ENCODE assay signal across 9 cellular contexts in the genomic region with DNA sequence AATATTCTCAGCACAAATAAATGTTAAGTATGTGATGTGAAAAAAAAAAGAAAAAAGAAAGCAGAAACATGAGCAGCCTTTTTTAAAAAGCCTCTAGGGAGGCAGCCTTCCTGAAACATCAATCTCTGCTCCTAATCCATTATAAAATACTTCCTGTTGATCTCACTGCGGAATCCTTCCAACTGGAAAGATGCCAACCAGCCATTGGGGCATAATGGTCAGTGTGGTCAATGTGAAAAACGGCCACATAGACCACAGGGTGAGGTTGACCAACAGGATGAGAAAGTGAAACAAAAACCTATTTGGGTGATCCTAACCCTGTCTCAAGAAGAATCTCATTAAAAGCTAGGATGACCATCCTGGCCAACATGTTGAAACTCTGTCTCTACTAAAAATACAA. TPM values are rescaled to one million over a fixed set of nuclear protein-coding genes. Genes with fewer than 3 reads are reported as not detected.
DNase-seq lines count a peak whose midpoint lies in the region; ATAC-seq and TF ChIP-seq lines count a peak whose summit lies in the region.
"Had no signal": no experiment of that assay in that cellular context is flagged by ENCODE, and none has a peak within 500 bp of the region (broad histone marks: within the 10 kb centered on the region; RNA-seq: fewer than 3 reads in every experiment).

No MANE protein-coding gene starts in this region.

- TF ChIP-seq CTCF in BJ (IDR thresholded peaks at IDR 0.05; ENCODE audit: insufficient read depth, low read depth, low read length): no peak
- TF ChIP-seq CTCF in ascending aorta (IDR thresholded peaks at IDR 0.05): no peak
- TF ChIP-seq CTCF in lower lobe of right lung (IDR thresholded peaks at IDR 0.05): no peak

- H3K4me3 ChIP-seq in BJ (ENCODE audit: low read depth, low read length) (no peak overlapping the region), ascending aorta (no peak overlapping the region), lower lobe of right lung (no peak overlapping the region)

- no peaks in the 10 kb centered on the region for H3K4me1 Mint-ChIP-seq in activated naive CD8-positive, alpha-beta T cell treated with anti-CD3 and anti-CD28 coated beads for 36 hours
- H3K4me1 Mint-ChIP-seq in activated CD4-positive, alpha-beta memory T cell treated with anti-CD3 and anti-CD28 coated beads, Interleukin-2, amount 10 ng/mL, durations not matched to agents 7 days and 5 days: no peaks in the 10 kb centered on the region

- H3K36me3 ChIP-seq in BJ (ENCODE audit: control insufficient read depth, insufficient read depth, low read length) (no peaks in the 10 kb centered on the region), ascending aorta (no peaks in the 10 kb centered on the region), lower lobe of right lung (peaks cover 6% of the 10 kb centered on the region)

- no peak overlapping the region for H3K27ac Mint-ChIP-seq in activated naive CD8-positive, alpha-beta T cell treated with anti-CD3 and anti-CD28 coated beads for 36 hours
- H3K27ac Mint-ChIP-seq in activated CD4-positive, alpha-beta memory T cell treated with anti-CD3 and anti-CD28 coated beads, Interleukin-2, amount 10 ng/mL, durations not matched to agents 7 days and 5 days: no peak overlapping the region

- H3K27ac ChIP-seq in ascending aorta: no peak overlapping the region
- no peak overlapping the region for H3K27ac ChIP-seq in lower lobe of right lung

- H3K9me3 Mint-ChIP-seq in activated naive CD8-positive, alpha-beta T cell treated with anti-CD3 and anti-CD28 coated beads for 36 hours: no peaks in the 10 kb centered on the region
- H3K9me3 Mint-ChIP-seq in activated CD4-positive, alpha-beta memory T cell treated with anti-CD3 and anti-CD28 coated beads, Interleukin-2, amount 10 ng/mL, durations not matched to agents 7 days and 5 days: no peaks in the 10 kb centered on the region

- peak; percentile 64 for ATAC-seq in HG02588 (IDR thresholded peaks at IDR 0.05; ENCODE audit: unreplicated experiment)
- peak; percentile 51 to 60 for ATAC-seq in lower lobe of right lung
- no peak for ATAC-seq in HG02759 (IDR thresholded peaks at IDR 0.05; ENCODE audit: unreplicated experiment)

- DNase-seq in BJ (ENCODE audit: low read depth): peak; percentile 60
- peak; percentile 13 to 76 for DNase-seq in ascending aorta (ENCODE audit: low spot score in 2 of 2)
- no peak for DNase-seq in lower lobe of right lung
- DNase-seq in activated naive CD8-positive, alpha-beta T cell treated with anti-CD3 and anti-CD28 coated beads for 36 hours: no peak
- no peak for DNase-seq in GM19240 (ENCODE audit: insufficient read length, low spot score)
- DNase-seq in activated CD4-positive, alpha-beta memory T cell treated with anti-CD3 and anti-CD28 coated beads, Interleukin-2, amount 10 ng/mL, durations not matched to agents 7 days and 5 days: no peak

- POLR2A ChIA-PET in BJ (lab: Charles Lee): interaction anchor here (0.5 kb wide), 1 partner anchor 179 kb away, joined by 3 read pairs; no protein-coding TSS in a partner anchor
- POLR2A ChIA-PET in activated CD4-positive, alpha-beta memory T cell treated with anti-CD3 and anti-CD28 coated beads, Interleukin-2, amount 10 ng/mL, durations not matched to agents 7 days and 5 days (lab: Charles Lee): no interaction called here

- CTCF ChIA-PET in BJ (lab: Yijun Ruan, JAX): no interaction called here
- CTCF ChIA-PET in activated CD4-positive, alpha-beta memory T cell treated with anti-CD3 and anti-CD28 coated beads, Interleukin-2, amount 10 ng/mL, durations not matched to agents 7 days and 5 days (lab: Charles Lee): no interaction called here

- H3K36me3 Mint-ChIP-seq in activated naive CD8-positive, alpha-beta T cell treated with anti-CD3 and anti-CD28 coated beads for 36 hours: no peaks in the 10 kb centered on the region
- no peaks in the 10 kb centered on the region for H3K36me3 Mint-ChIP-seq in activated CD4-positive, alpha-beta memory T cell treated with anti-CD3 and anti-CD28 coated beads, Interleukin-2, amount 10 ng/mL, durations not matched to agents 7 days and 5 days (ENCODE audit: low read depth)
- H3K36me3 Mint-ChIP-seq: IgD-negative memory B cell had no signal

- H3K27me3 ChIP-seq in BJ (ENCODE audit: control insufficient read depth, insufficient read depth, low read length) (no peaks in the 10 kb centered on the region), ascending aorta (no peaks in the 10 kb centered on the region), lower lobe of right lung (ENCODE audit: low read depth) (no peaks in the 10 kb centered on the region)

- intact Hi-C loops in ascending aorta (cut with DNase I) (no loop called here), lower lobe of right lung (cut with DNase I) (loop anchor here (10.0 kb wide), 1 partner anchor 74 kb away; no protein-coding TSS in a partner anchor)

- no peaks in the 10 kb centered on the region for H3K4me1 ChIP-seq in ascending aorta
- H3K4me1 ChIP-seq in lower lobe of right lung: peaks cover 4% of the 10 kb centered on the region

- H3K27me3 Mint-ChIP-seq in activated naive CD8-positive, alpha-beta T cell treated with anti-CD3 and anti-CD28 coated beads for 36 hours: no peaks in the 10 kb centered on the region
- H3K27me3 Mint-ChIP-seq in activated CD4-positive, alpha-beta memory T cell treated with anti-CD3 and anti-CD28 coated beads, Interleukin-2, amount 10 ng/mL, durations not matched to agents 7 days and 5 days: peaks cover 2% of the 10 kb centered on the region
- H3K27me3 Mint-ChIP-seq: IgD-negative memory B cell had no signal

- no peaks in the 10 kb centered on the region for H3K9me3 ChIP-seq in ascending aorta
- H3K9me3 ChIP-seq in lower lobe of right lung: no peaks in the 10 kb centered on the region

- H3K4me3 Mint-ChIP-seq in activated naive CD8-positive, alpha-beta T cell treated with anti-CD3 and anti-CD28 coated beads for 36 hours: no peak overlapping the region
- H3K4me3 Mint-ChIP-seq in activated CD4-positive, alpha-beta memory T cell treated with anti-CD3 and anti-CD28 coated beads, Interleukin-2, amount 10 ng/mL, durations not matched to agents 7 days and 5 days: no peak overlapping the region

RNA-seq across cellular contexts. Expression of a gene that starts 26.1 kb away (rescaled TPM):
- 0.27 and 0.45 TPM in 2 replicates for polyA plus RNA-seq in BJ (2011; rRNA removed)
- 0.21 and 0.24 TPM in 2 replicates for polyA minus RNA-seq in BJ (2011; rRNA and poly(A)+ RNA removed)
- 69.6 TPM for total RNA-seq in ascending aorta
- 38.3 TPM for total RNA-seq in lower lobe of right lung
- not detected for total RNA-seq in activated naive CD8-positive, alpha-beta T cell treated with anti-CD3 and anti-CD28 coated beads for 36 hours
- not detected for total RNA-seq in activated CD4-positive, alpha-beta memory T cell treated with anti-CD3 and anti-CD28 coated beads, Interleukin-2, amount 10 ng/mL, durations not matched to agents 7 days and 5 days
- polyA plus RNA-seq: IgD-negative memory B cell had no signal

Comparison
In these comparisons a context has a peak if more than half of its experiments do, and no peak if none do; other contexts are left out.
1. DNase-seq: peak in BJ (single experiment) and ascending aorta (2 of 2); none in lower lobe of right lung (single experiment), activated naive CD8-positive, alpha-beta T cell treated with anti-CD3 and anti-CD28 coated beads for 36 hours (single experiment), GM19240 (single experiment) and activated CD4-positive, alpha-beta memory T cell treated with anti-CD3 and anti-CD28 coated beads, Interleukin-2, amount 10 ng/mL, durations not matched to agents 7 days and 5 days (single experiment).
2. RNA of a gene that starts 26.1 kb away (total RNA-seq): 69.6 TPM in ascending aorta (single experiment) and 38.3 TPM in lower lobe of right lung (single experiment); not detected in activated naive CD8-positive, alpha-beta T cell treated with anti-CD3 and anti-CD28 coated beads for 36 hours and not detected in activated CD4-positive, alpha-beta memory T cell treated with anti-CD3 and anti-CD28 coated beads, Interleukin-2, amount 10 ng/mL, durations not matched to agents 7 days and 5 days; every median in the first group is over 10 times any median in the second.